Comparison of ENCODE assay signal across 8 cellular contexts in genomic region chr11:111717649-111718048, GRCh38. TPM values are rescaled to one million over a fixed set of nuclear protein-coding genes. Genes with fewer than 3 reads are reported as not detected.
DNase-seq lines count a peak whose midpoint lies in the region; ATAC-seq and TF ChIP-seq lines count a peak whose summit lies in the region.
"Not testable (repeated sequence)": the region's sequence is repeated elsewhere in the genome, so short reads cannot be mapped to it uniquely, and the experiment has no call there.

No MANE protein-coding gene starts in this region.

- H3K27me3 ChIP-seq in CD4-positive, CD25-positive, alpha-beta regulatory T cell (ENCODE audit: control insufficient read depth, insufficient read depth, low read length); DOHH2 (ENCODE audit: control insufficient read depth, low read length); PC-3 (ENCODE audit: low read length); esophagus muscularis mucosa; gastrocnemius medialis: not testable (repeated sequence)

- not testable (repeated sequence) for H3K27ac ChIP-seq in CD4-positive, CD25-positive, alpha-beta regulatory T cell (ENCODE audit: insufficient read depth, low read length, poor library complexity, severe bottlenecking); DOHH2 (ENCODE audit: low read depth, low read length)
- H3K27ac ChIP-seq in PC-3 (ENCODE audit: low read length) (peak overlapping the region; percentile 81), esophagus muscularis mucosa (replicated peaks in 1 of 4) (peak overlapping the region; percentile 47 to 64 (median 60)), gastrocnemius medialis (peak overlapping the region; percentile 85 to 97 (median 88))

- ATAC-seq in CD4-positive, CD25-positive, alpha-beta regulatory T cell (ENCODE audit: low read depth in 2 of 2); PC-3; gastrocnemius medialis: not testable (repeated sequence)

- H3K27ac Mint-ChIP-seq in CD4-positive, CD25-positive, alpha-beta regulatory T cell = peak overlapping the region in 2 of 3 donors; percentile 59 to 86
- peak overlapping the region in 3 of 5 experiments; percentile 11 to 77 (median 76) for H3K27ac Mint-ChIP-seq in brain
- H3K27ac Mint-ChIP-seq in osteocyte (ENCODE audit: unreplicated experiment) = peak overlapping the region; percentile 10
- H3K27ac Mint-ChIP-seq in type B pancreatic cell = peak overlapping the region; percentile 50

- H3K4me3 Mint-ChIP-seq in CD4-positive, CD25-positive, alpha-beta regulatory T cell = peak overlapping the region in 1 of 4 donors; percentile 2
- not testable (repeated sequence) for H3K4me3 Mint-ChIP-seq in brain; osteocyte (ENCODE audit: unreplicated experiment); type B pancreatic cell

- peaks cover 4 to 21% (median 12%) of the 10 kb centered on the region in 4 donors for H3K4me1 Mint-ChIP-seq in CD4-positive, CD25-positive, alpha-beta regulatory T cell
- peaks cover 24% of the 10 kb centered on the region for H3K4me1 Mint-ChIP-seq in brain
- peaks cover 26% of the 10 kb centered on the region for H3K4me1 Mint-ChIP-seq in osteocyte (ENCODE audit: unreplicated experiment)
- peaks cover 19% of the 10 kb centered on the region for H3K4me1 Mint-ChIP-seq in type B pancreatic cell (ENCODE audit: unreplicated experiment)

- in situ Hi-C loops in gastrocnemius medialis (cut with MboI; ENCODE audit: low sequenced_read_pairs in 4 of 4) = not testable (repeated sequence)

- not testable (repeated sequence) for H3K79me2 ChIP-seq in DOHH2 (ENCODE audit: control insufficient read depth, low read length); PC-3 (ENCODE audit: low read length)

- peaks cover 56% of the 10 kb centered on the region for H3K36me3 ChIP-seq in CD4-positive, CD25-positive, alpha-beta regulatory T cell (ENCODE audit: control insufficient read depth, insufficient read depth, low read length)
- H3K36me3 ChIP-seq in DOHH2 (ENCODE audit: control insufficient read depth, low read length) (peaks cover 72% of the 10 kb centered on the region), PC-3 (ENCODE audit: low read depth, low read length) (peaks cover 24% of the 10 kb centered on the region), esophagus muscularis mucosa (peaks cover 21 to 74% (median 47%) of the 10 kb centered on the region in 4 donors), gastrocnemius medialis (peaks cover 0 to 33% of the 10 kb centered on the region in 2 donors)

- CTCF ChIA-PET in PC-3 (lab: Charles Lee) = interaction anchor here (0.6 to 1.2 kb wide), 2 partner anchors 45 to 113 kb away, joined by 3 read pairs; no protein-coding TSS in a partner anchor

- H3K4me2 ChIP-seq in DOHH2 (ENCODE audit: low read length) (peak overlapping the region; percentile 30; the same call in 1 of the 2 replicates), PC-3 (ENCODE audit: low read length) (peak overlapping the region; percentile 72)

- H3K9me2 ChIP-seq in DOHH2 (replicated peaks; ENCODE audit: control insufficient read depth, low read length); PC-3 (replicated peaks; ENCODE audit: low read length): not testable (repeated sequence)

- H2AFZ ChIP-seq in PC-3 (ENCODE audit: low read length) = not testable (repeated sequence)

- H3K4me3 ChIP-seq in CD4-positive, CD25-positive, alpha-beta regulatory T cell (ENCODE audit: low read depth, low read length); DOHH2 (ENCODE audit: low read length); PC-3 (ENCODE audit: low read length); esophagus muscularis mucosa; gastrocnemius medialis: not testable (repeated sequence)

- TF ChIP-seq CTCF in DOHH2 (IDR thresholded peaks at IDR 0.05; ENCODE audit: low read depth, low read length, poor library complexity, severe bottlenecking); PC-3 (conservative IDR thresholded peaks at IDR 0.05; ENCODE audit: low read depth, low read length); brain (conservative IDR thresholded peaks at IDR 0.05); esophagus muscularis mucosa (IDR thresholded peaks at IDR 0.05); osteocyte (IDR thresholded peaks at IDR 0.05); gastrocnemius medialis (IDR thresholded peaks at IDR 0.05 in 4 of 5, conservative IDR thresholded peaks at IDR 0.05 in 1 of 5); type B pancreatic cell (conservative IDR thresholded peaks at IDR 0.05): not testable (repeated sequence)

- not testable (repeated sequence) for H3F3A ChIP-seq in DOHH2 (ENCODE audit: control insufficient read depth, insufficient read depth)
- H3F3A ChIP-seq in PC-3 (ENCODE audit: low read length, unreplicated experiment) = peaks cover 11% of the 10 kb centered on the region

- not testable (repeated sequence) for H4K20me1 ChIP-seq in DOHH2 (ENCODE audit: control insufficient read depth, insufficient read depth, low read depth, low read length); PC-3 (ENCODE audit: low read length)

- not testable (repeated sequence) for TF ChIP-seq EP300 in esophagus muscularis mucosa (IDR thresholded peaks at IDR 0.05)

- POLR2A ChIA-PET in PC-3 (lab: Charles Lee; ENCODE audit: unreplicated experiment) = not testable (repeated sequence)

- not testable (repeated sequence) for H3K9me3 Mint-ChIP-seq in CD4-positive, CD25-positive, alpha-beta regulatory T cell; brain; osteocyte (ENCODE audit: unreplicated experiment); type B pancreatic cell

- not testable (repeated sequence) for TF ChIP-seq POLR2A in esophagus muscularis mucosa (IDR thresholded peaks at IDR 0.05; ENCODE audit: low read depth); gastrocnemius medialis (IDR thresholded peaks at IDR 0.05)

- not testable (repeated sequence) for H3K9me3 ChIP-seq in CD4-positive, CD25-positive, alpha-beta regulatory T cell (ENCODE audit: control insufficient read depth in 2 of 2, low read length in 2 of 2); DOHH2 (ENCODE audit: control insufficient read depth, insufficient read depth, low read length); PC-3 (ENCODE audit: low read length); esophagus muscularis mucosa; gastrocnemius medialis

- 91% methylated on average over 3 of the region's 3 CpGs for WGBS in esophagus muscularis mucosa

- not testable (repeated sequence) for DNase-seq in CD4-positive, CD25-positive, alpha-beta regulatory T cell; PC-3; esophagus muscularis mucosa (ENCODE audit: extremely low spot score); osteocyte (ENCODE audit: extremely low spot score, unreplicated experiment); gastrocnemius medialis; type B pancreatic cell (ENCODE audit: extremely low spot score, unreplicated experiment)

- not testable (repeated sequence) for BruUV-seq in PC-3 (replicated peaks; lab: Mats Ljungman, UMichigan)

- H3K4me1 ChIP-seq in CD4-positive, CD25-positive, alpha-beta regulatory T cell (ENCODE audit: control insufficient read depth, insufficient read depth, low read length, poor library complexity, severe bottlenecking) = not testable (repeated sequence)
- H3K4me1 ChIP-seq in DOHH2 (ENCODE audit: control insufficient read depth, low read length) (peaks cover 48% of the 10 kb centered on the region), PC-3 (ENCODE audit: insufficient read depth, low read length) (peaks cover 21% of the 10 kb centered on the region), esophagus muscularis mucosa (peaks cover 7 to 23% (median 19%) of the 10 kb centered on the region in 4 donors), gastrocnemius medialis (peaks cover 27 to 29% of the 10 kb centered on the region in 2 donors)

- intact Hi-C loops in PC-3 (cut with micrococcal nuclease) = loop anchor here (1.0 kb wide), 5 partner anchors 14 to 113 kb away; partner anchors contain the start of gene PPP2R1B
- intact Hi-C loops in esophagus muscularis mucosa (cut with DNase I) = not testable (repeated sequence)
- intact Hi-C loops in gastrocnemius medialis (cut with DNase I; ENCODE audit: low total_unique reads) = loop anchor here (2.0 to 5.0 kb wide), 2 partner anchors 13 to 115 kb away; partner anchors contain the start of gene SIK2

- not testable (repeated sequence) for H3K9ac ChIP-seq in PC-3 (ENCODE audit: low read length)

- H3K36me3 Mint-ChIP-seq in CD4-positive, CD25-positive, alpha-beta regulatory T cell = peaks cover 53% of the 10 kb centered on the region
- H3K36me3 Mint-ChIP-seq in brain (peaks cover 83% of the 10 kb centered on the region), osteocyte (ENCODE audit: unreplicated experiment) (peaks cover 52% of the 10 kb centered on the region), type B pancreatic cell (peaks cover 59% of the 10 kb centered on the region)

- H3K27me3 Mint-ChIP-seq in CD4-positive, CD25-positive, alpha-beta regulatory T cell; brain; osteocyte (ENCODE audit: unreplicated experiment); type B pancreatic cell: not testable (repeated sequence)

RNA-seq across cellular contexts. Expression of gene PPP2R1B, which starts 48.5 kb away (rescaled TPM):
- total RNA-seq in CD4-positive, CD25-positive, alpha-beta regulatory T cell = 45.9 TPM
- 10 to 100 TPM; 16.5 to 23.7 (median 21.4) TPM for polyA plus RNA-seq in CD4-positive, CD25-positive, alpha-beta regulatory T cell
- total RNA-seq in PC-3 (2014; rRNA removed) = 31.3 and 41.5 TPM in 2 replicates
- polyA plus RNA-seq in brain (ENCODE audit: insufficient read depth, low read depth, low replicate concordance) = 15.3 TPM
- total RNA-seq in esophagus muscularis mucosa = 10 to 100 TPM in 2 of 4 donors, 1 to 10 TPM in 2; 9.6 to 12.8 (median 10.5) TPM
- 25.2 and 26.0 TPM in 2 replicates for total RNA-seq in osteocyte
- total RNA-seq in gastrocnemius medialis = 10 to 100 TPM in 2 of 4 donors, 1 to 10 TPM in 2; 7.3 to 16.0 (median 9.4) TPM
- 48.1 and 52.3 TPM in 2 replicates for total RNA-seq in type B pancreatic cell (ENCODE audit: low replicate concordance)

Comparison
In these comparisons a context has a peak if more than half of its experiments do, and no peak if none do; other contexts are left out.
1. H3K27ac Mint-ChIP-seq: peak in every context shown above with its lines; median percentile 76 in brain; 72 in CD4-positive, CD25-positive, alpha-beta regulatory T cell; 50 in type B pancreatic cell; 10 in osteocyte.